Comparison of ENCODE assay signal across 1 cellular context in the genomic region with DNA sequence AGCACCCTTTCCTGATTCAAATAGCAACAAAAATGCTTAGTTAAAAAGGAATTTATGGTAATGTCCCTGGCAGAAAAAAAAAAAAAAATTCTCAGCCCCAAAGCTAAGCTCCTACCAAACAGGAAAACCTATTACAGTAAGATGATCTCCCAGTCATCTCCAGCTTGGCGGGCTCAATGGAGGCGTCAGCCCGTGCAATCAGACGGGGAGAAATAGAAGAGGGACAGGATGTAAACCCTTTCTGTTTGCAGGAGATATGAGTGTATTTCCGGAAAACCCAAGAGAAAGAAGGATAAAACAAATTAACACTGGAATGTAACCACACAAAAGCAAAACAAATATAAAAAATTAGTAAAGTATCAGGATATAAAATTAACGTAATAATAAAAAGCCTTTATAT.
TF ChIP-seq lines count a peak whose summit lies in the region.

No MANE protein-coding gene starts in this region.

TF ChIP-seq in H1, 55 proteins besides CTCF, POLR2A, EP300 and RAD21 (continued from another document):
- TF ChIP-seq ATF2 (IDR thresholded peaks at IDR 0.05; ENCODE audit: low read length) = no peak
- no peak for TF ChIP-seq TCF12 (IDR thresholded peaks at IDR 0.05; ENCODE audit: low read depth, low read length)
- TF ChIP-seq MAX (IDR thresholded peaks at IDR 0.05) = no peak
- TF ChIP-seq SRF (IDR thresholded peaks at IDR 0.05; ENCODE audit: low read depth, low read length) = no peak
- no peak for TF ChIP-seq PHF8 (conservative IDR thresholded peaks at IDR 0.05; ENCODE audit: low read depth, low read length)
- no peak for TF ChIP-seq KDM4A (IDR thresholded peaks at IDR 0.05; ENCODE audit: low read depth, low read length, severe bottlenecking)
- TF ChIP-seq CBX8 (IDR thresholded peaks at IDR 0.05; ENCODE audit: borderline replicate concordance, low read depth, low read length) = no peak
- no peak for TF ChIP-seq TEAD4 (IDR thresholded peaks at IDR 0.05; ENCODE audit: low read depth, low read length)
- no peak for TF ChIP-seq ASH2L (IDR thresholded peaks at IDR 0.05; ENCODE audit: low read length)
- TF ChIP-seq TAF1 (IDR thresholded peaks at IDR 0.05; ENCODE audit: low read depth, low read length) = no peak
- no peak for TF ChIP-seq E2F6 (IDR thresholded peaks at IDR 0.05)
- no peak for TF ChIP-seq FOSL1 (IDR thresholded peaks at IDR 0.05; ENCODE audit: insufficient read depth, low read depth, low read length)
- TF ChIP-seq KDM1A (IDR thresholded peaks at IDR 0.05; ENCODE audit: borderline replicate concordance, low read length) = no peak
- TF ChIP-seq GABPA (IDR thresholded peaks at IDR 0.05; ENCODE audit: borderline replicate concordance, insufficient read depth, low read length) = no peak
